ENCODE assay signal across 1 cellular context in the genomic region with DNA sequence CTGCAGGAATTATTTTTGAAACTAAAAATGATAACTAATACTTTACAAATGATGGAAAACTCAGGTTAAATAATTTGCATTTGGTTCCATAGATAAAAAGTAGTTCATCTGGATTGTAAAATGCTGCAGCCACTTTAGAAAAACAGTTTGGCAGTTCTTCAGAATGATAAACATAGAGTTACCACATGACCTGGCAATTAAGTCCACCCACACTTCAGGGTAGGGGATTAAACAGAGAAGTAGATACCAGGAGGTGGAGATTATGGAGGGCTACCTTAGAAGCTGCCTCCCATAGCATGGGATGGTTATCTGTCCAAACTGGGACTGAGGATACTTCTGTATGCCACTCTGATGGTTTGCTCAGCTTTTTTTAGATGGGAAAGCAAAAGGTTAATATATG.
TF ChIP-seq lines count a peak whose summit lies in the region.

No MANE protein-coding gene starts in this region.

TF ChIP-seq in GM12878, 131 proteins besides CTCF, POLR2A, EP300 and RAD21:
- TF ChIP-seq POU2F2 (IDR thresholded peaks at IDR 0.05; ENCODE audit: borderline replicate concordance, low read depth, low read length) (no peak), MYB (IDR thresholded peaks at IDR 0.05; ENCODE audit: borderline replicate concordance, low read depth, low read length) (no peak), SUZ12 (IDR thresholded peaks at IDR 0.05; ENCODE audit: unreplicated experiment) (no peak), STAT3 (IDR thresholded peaks at IDR 0.05; ENCODE audit: low read depth, low read length) (no peak), NRF1 (conservative IDR thresholded peaks at IDR 0.05; ENCODE audit: low read depth, low read length) (no peak), EGR1 (IDR thresholded peaks at IDR 0.05; ENCODE audit: borderline replicate concordance in 1 of 2, low read depth in 2 of 2, low read length in 2 of 2) (no peak), MTA3 (IDR thresholded peaks at IDR 0.05; ENCODE audit: borderline replicate concordance, low read length) (no peak), NFIC (IDR thresholded peaks at IDR 0.05; ENCODE audit: low read depth, low read length) (no peak)
- TF ChIP-seq, protein P1, sequence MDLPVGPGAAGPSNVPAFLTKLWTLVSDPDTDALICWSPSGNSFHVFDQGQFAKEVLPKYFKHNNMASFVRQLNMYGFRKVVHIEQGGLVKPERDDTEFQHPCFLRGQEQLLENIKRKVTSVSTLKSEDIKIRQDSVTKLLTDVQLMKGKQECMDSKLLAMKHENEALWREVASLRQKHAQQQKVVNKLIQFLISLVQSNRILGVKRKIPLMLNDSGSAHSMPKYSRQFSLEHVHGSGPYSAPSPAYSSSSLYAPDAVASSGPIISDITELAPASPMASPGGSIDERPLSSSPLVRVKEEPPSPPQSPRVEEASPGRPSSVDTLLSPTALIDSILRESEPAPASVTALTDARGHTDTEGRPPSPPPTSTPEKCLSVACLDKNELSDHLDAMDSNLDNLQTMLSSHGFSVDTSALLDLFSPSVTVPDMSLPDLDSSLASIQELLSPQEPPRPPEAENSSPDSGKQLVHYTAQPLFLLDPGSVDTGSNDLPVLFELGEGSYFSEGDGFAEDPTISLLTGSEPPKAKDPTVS (IDR thresholded peaks at IDR 0.05; ENCODE audit: low read depth, low read length) = no peak
- TF ChIP-seq, protein P2, sequence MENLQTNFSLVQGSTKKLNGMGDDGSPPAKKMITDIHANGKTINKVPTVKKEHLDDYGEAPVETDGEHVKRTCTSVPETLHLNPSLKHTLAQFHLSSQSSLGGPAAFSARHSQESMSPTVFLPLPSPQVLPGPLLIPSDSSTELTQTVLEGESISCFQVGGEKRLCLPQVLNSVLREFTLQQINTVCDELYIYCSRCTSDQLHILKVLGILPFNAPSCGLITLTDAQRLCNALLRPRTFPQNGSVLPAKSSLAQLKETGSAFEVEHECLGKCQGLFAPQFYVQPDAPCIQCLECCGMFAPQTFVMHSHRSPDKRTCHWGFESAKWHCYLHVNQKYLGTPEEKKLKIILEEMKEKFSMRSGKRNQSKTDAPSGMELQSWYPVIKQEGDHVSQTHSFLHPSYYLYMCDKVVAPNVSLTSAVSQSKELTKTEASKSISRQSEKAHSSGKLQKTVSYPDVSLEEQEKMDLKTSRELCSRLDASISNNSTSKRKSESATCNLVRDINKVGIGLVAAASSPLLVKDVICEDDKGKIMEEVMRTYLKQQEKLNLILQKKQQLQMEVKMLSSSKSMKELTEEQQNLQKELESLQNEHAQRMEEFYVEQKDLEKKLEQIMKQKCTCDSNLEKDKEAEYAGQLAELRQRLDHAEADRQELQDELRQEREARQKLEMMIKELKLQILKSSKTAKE (IDR thresholded peaks at IDR 0.05; ENCODE audit: low read depth, poor library complexity, severe bottlenecking) = no peak
